ENCODE assay signal across 8 cellular contexts in genomic region chr10:43408710-43409384, GRCh38. TPM values are rescaled to one million over a fixed set of nuclear protein-coding genes. Genes with fewer than 3 reads are reported as not detected.
DNase-seq lines count a peak whose midpoint lies in the region; ATAC-seq, FAIRE-seq and TF ChIP-seq lines count a peak whose summit lies in the region.

TSS of gene HNRNPF (minus strand) at chr10:43409186. CDS start at chr10:43387884, 21,302 bp downstream.

- peak; percentile 98 for FAIRE-seq in GM12892 (lab: Jason Lieb, UNC)

- peaks cover 27 to 51% (median 33%) of the 10 kb centered on the region in 3 donors for H3K4me1 Mint-ChIP-seq in T-cell

- POLR2A ChIA-PET in T-cell (lab: Charles Lee), result interaction anchor here (0.6 to 1.0 kb wide), 4 partner anchors 8 to 49 kb away, joined by 3 to 5 read pairs (median 4); no protein-coding TSS in a partner anchor

- peak; percentile 78 for ATAC-seq in HG02798 (IDR thresholded peaks at IDR 0.05; ENCODE audit: poor library complexity, unreplicated experiment)
- peak; percentile 80 to 85 (median 82) for ATAC-seq in T-cell (replicated peaks in 1 of 4)

- H3K9me3 ChIP-seq in transverse colon, result no peaks in the 10 kb centered on the region

- no peak for TF ChIP-seq CTCF in transverse colon (IDR thresholded peaks at IDR 0.05)

- TF ChIP-seq POLR2A in GM12892 (IDR thresholded peaks at IDR 0.05; ENCODE audit: low read depth, low read length) (peak; percentile 80), transverse colon (IDR thresholded peaks at IDR 0.05) (peak; percentile 97)

- H3K9me3 Mint-ChIP-seq in T-cell, result no peaks in the 10 kb centered on the region

- CTCF ChIA-PET in T-cell (lab: Charles Lee), result interaction anchor here in 1 of 2 donors (1.1 to 1.3 kb wide), 4 partner anchors 11 to 43 kb away, joined by 3 to 5 read pairs (median 4); no protein-coding TSS in a partner anchor

- intact Hi-C loops in cardiac septum (cut with DNase I), result loop anchor here (1.0 kb wide), 1 partner anchor 11 kb away; no protein-coding TSS in a partner anchor
- intact Hi-C loops in transverse colon (cut with DNase I; ENCODE audit: low total_unique reads), result no loop called here

- H3K27me3 ChIP-seq in transverse colon, result no peaks in the 10 kb centered on the region

- WGBS in adipose tissue, 3 donors, result 0 to 1% (median 1%) methylated on average over 65 to 68 of the region's 68 CpGs
- 1% methylated on average over 14 of the region's 68 CpGs; no CpG with 5 or more reads in 1 of the 2 donors for WGBS in transverse colon (ENCODE audit: low coverage in 1 of 2), 2 donors

- H3K27me3 Mint-ChIP-seq in T-cell, result no peaks in the 10 kb centered on the region

- peaks cover 5% of the 10 kb centered on the region for H3K36me3 Mint-ChIP-seq in T-cell

- H3K27ac ChIP-seq in adipose tissue (ENCODE audit: low read depth, low read length) (peak within 1 kb of the TSS; percentile 99), transverse colon (peak within 1 kb of the TSS; percentile 100)

- DNase-seq in GM12892 (ENCODE audit: insufficient read length) (peak; percentile 83), NCI-H1417 treated with DMSO at 0.1 percent for 48 hours (lab: John Stamatoyannopoulos, UW) (peak; percentile 52), T-cell (peak; percentile 88 to 98 (median 93)), cardiac septum (ENCODE audit: low spot score) (peak; percentile 97), pons (ENCODE audit: low spot score) (peak; percentile 93), transverse colon (peak; percentile 96)

- H3K36me3 ChIP-seq in transverse colon, result no peaks in the 10 kb centered on the region

- peak within 1 kb of the TSS; percentile 94 to 100 (median 97) for H3K4me3 Mint-ChIP-seq in T-cell

- peak within 1 kb of the TSS; percentile 80 to 91 (median 84) for H3K4me3 ChIP-seq in transverse colon

- H3K27ac Mint-ChIP-seq in T-cell, result peak within 1 kb of the TSS; percentile 94 to 99

- H3K4me1 ChIP-seq in transverse colon, result peaks cover 12 to 36% (median 32%) of the 10 kb centered on the region in 4 donors

- no peak for TF ChIP-seq EP300 in transverse colon (IDR thresholded peaks at IDR 0.05; ENCODE audit: low read depth)

- in situ Hi-C loops in transverse colon (cut with MboI; ENCODE audit: low pct_ligation_motif_present in 1 of 4, low pct_unique_long_range_greater_than_20kb in 1 of 4, low sequenced_read_pairs in 3 of 4), result no loop called here

RNA-seq across cellular contexts. Expression of gene HNRNPF, which starts in this region (rescaled TPM):
- polyA plus RNA-seq in GM12892 (2012; ENCODE audit: missing spikeins), result 192 TPM
- total RNA-seq in T-cell, result 100 to 1,000 TPM; 124 to 224 (median 206) TPM
- polyA plus RNA-seq in adipose tissue, result 100 to 1,000 TPM in 2 of 3 donors, 10 to 100 TPM in 1; 90.0 to 174 (median 103) TPM
- 80.8 TPM for total RNA-seq in cardiac septum
- 100 to 1,000 TPM; 127 to 171 (median 155) TPM for total RNA-seq in transverse colon

Comparison
In these comparisons a context has a peak if more than half of its experiments do, and no peak if none do; other contexts are left out.
1. Peak in every context shown above with its lines: DNase-seq, ATAC-seq, H3K4me3 ChIP-seq and H3K27ac ChIP-seq.